In the genomic region with DNA sequence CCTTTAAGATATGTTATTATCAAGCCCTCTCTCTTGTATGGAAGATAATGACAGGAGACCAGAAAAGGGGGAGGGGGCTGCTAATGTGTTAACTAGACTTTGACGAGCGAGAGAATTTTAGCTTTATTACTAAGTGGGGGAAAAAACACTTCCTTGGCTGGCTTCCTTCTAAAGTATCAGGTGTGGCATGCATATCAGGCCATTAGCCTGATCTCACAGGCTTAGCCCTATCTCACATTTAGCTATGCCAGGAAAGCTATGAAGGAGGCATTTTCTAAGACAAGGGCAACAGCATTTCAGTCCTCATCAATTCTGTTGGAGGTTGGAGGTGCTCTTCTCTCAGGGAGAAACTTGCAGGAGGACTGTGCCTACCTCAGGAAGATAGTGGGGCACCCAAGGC, we compare ENCODE assay signal across 17 cellular contexts. TPM values are rescaled to one million over a fixed set of nuclear protein-coding genes. Genes with fewer than 3 reads are reported as not detected.
"Had no signal": no experiment of that assay in that cellular context is flagged by ENCODE, and none has a peak within 500 bp of the region (broad histone marks: within the 10 kb centered on the region; RNA-seq: fewer than 3 reads in every experiment).

No MANE protein-coding gene starts in this region.

- H3K4me3 ChIP-seq: adrenal gland, gastrocnemius medialis, left lung, pancreas, tibial nerve had no signal

- H3K4me1 ChIP-seq: adrenal gland, left lung, pancreas had no signal

- FAIRE-seq: colon, pancreas, urothelium cell line had no signal

- H3K4me3 Mint-ChIP-seq: activated CD4-positive, alpha-beta T cell treated with anti-CD3 and anti-CD28 coated beads, Interleukin-2, amount 10 ng/mL, durations not matched to agents 7 days and 5 days; activated CD8-positive, alpha-beta T cell treated with anti-CD3 and anti-CD28 coated beads, Interleukin-2, amount 10 ng/mL, durations not matched to agents 7 days and 5 days; activated naive CD4-positive, alpha-beta T cell treated with anti-CD3 and anti-CD28 coated beads, Interleukin-2, amount 50 U/mL, for 24 hours; activated T-cell treated with anti-CD3 and anti-CD28 coated beads, Interleukin-2, amount 50 U/mL, for 4 hours; naive B cell; stimulated activated effector memory CD8-positive, alpha-beta T cell treated with anti-CD3 and anti-CD28 coated beads, Interleukin-12 subunit alpha, Interleukin-12 subunit beta, amount 100 ng/mL, for 72 hours; T-helper 1 cell treated with Interleukin-12 subunit alpha and Interleukin-12 subunit beta and Interleukin-4 antibody, amounts not matched to agents 30 μg/mL and 1 μg/mL, for 36 hours had no signal

- DNase-seq: activated CD4-positive, alpha-beta T cell treated with anti-CD3 and anti-CD28 coated beads, Interleukin-2, amount 10 ng/mL, durations not matched to agents 7 days and 5 days; activated CD8-positive, alpha-beta memory T cell treated with anti-CD3 and anti-CD28 coated beads, Interleukin-2, amount 50 U/mL, for 4 hours; activated CD8-positive, alpha-beta T cell treated with anti-CD3 and anti-CD28 coated beads, Interleukin-2, amount 10 ng/mL, durations not matched to agents 7 days and 5 days; activated T-cell treated with anti-CD3 and anti-CD28 coated beads, Interleukin-2, amount 50 U/mL, for 4 hours; gastrocnemius medialis; left lung; naive B cell; pancreas; stimulated activated CD4-positive, alpha-beta T cell treated with anti-CD3 and anti-CD28 coated beads, Interleukin-4, amount 100 ng/mL, for 24 hours had no signal

- ATAC-seq: activated CD4-positive, CD25-positive, alpha-beta regulatory T cell treated with anti-CD3 and anti-CD28 coated beads, Interleukin-2, amount 50 U/mL, for 24 hours; activated CD8-positive, alpha-beta T cell treated with anti-CD3 and anti-CD28 coated beads, Interleukin-2, amount 10 ng/mL, durations not matched to agents 7 days and 5 days; activated T-cell treated with anti-CD3 and anti-CD28 coated beads, Interleukin-2, amount 50 U/mL, for 4 hours; left lung; pancreas; stimulated activated effector memory CD8-positive, alpha-beta T cell treated with anti-CD3 and anti-CD28 coated beads, Interleukin-12 subunit alpha, Interleukin-12 subunit beta, amount 100 ng/mL, for 72 hours had no signal

- H3K9me3 ChIP-seq: adrenal gland, gastrocnemius medialis, left lung, pancreas, tibial nerve had no signal

- H3K4me1 Mint-ChIP-seq: activated CD4-positive, alpha-beta T cell treated with anti-CD3 and anti-CD28 coated beads, Interleukin-2, amount 10 ng/mL, durations not matched to agents 7 days and 5 days; activated naive CD4-positive, alpha-beta T cell treated with anti-CD3 and anti-CD28 coated beads, Interleukin-2, amount 50 U/mL, for 24 hours; stimulated activated effector memory CD8-positive, alpha-beta T cell treated with anti-CD3 and anti-CD28 coated beads, Interleukin-12 subunit alpha, Interleukin-12 subunit beta, amount 100 ng/mL, for 72 hours had no signal

- H3K27ac Mint-ChIP-seq: activated CD4-positive, alpha-beta T cell treated with anti-CD3 and anti-CD28 coated beads, Interleukin-2, amount 10 ng/mL, durations not matched to agents 7 days and 5 days; activated CD8-positive, alpha-beta T cell treated with anti-CD3 and anti-CD28 coated beads, Interleukin-2, amount 10 ng/mL, durations not matched to agents 7 days and 5 days; activated naive CD4-positive, alpha-beta T cell treated with anti-CD3 and anti-CD28 coated beads, Interleukin-2, amount 50 U/mL, for 24 hours; naive B cell; stimulated activated effector memory CD8-positive, alpha-beta T cell treated with anti-CD3 and anti-CD28 coated beads, Interleukin-12 subunit alpha, Interleukin-12 subunit beta, amount 100 ng/mL, for 72 hours; T-helper 1 cell treated with Interleukin-12 subunit alpha and Interleukin-12 subunit beta and Interleukin-4 antibody, amounts not matched to agents 30 μg/mL and 1 μg/mL, for 36 hours had no signal

- H3K9me3 Mint-ChIP-seq: activated CD4-positive, alpha-beta T cell treated with anti-CD3 and anti-CD28 coated beads, Interleukin-2, amount 10 ng/mL, durations not matched to agents 7 days and 5 days; activated naive CD4-positive, alpha-beta T cell treated with anti-CD3 and anti-CD28 coated beads, Interleukin-2, amount 50 U/mL, for 24 hours; activated T-cell treated with anti-CD3 and anti-CD28 coated beads, Interleukin-2, amount 50 U/mL, for 4 hours; naive B cell; stimulated activated effector memory CD8-positive, alpha-beta T cell treated with anti-CD3 and anti-CD28 coated beads, Interleukin-12 subunit alpha, Interleukin-12 subunit beta, amount 100 ng/mL, for 72 hours; T-helper 1 cell treated with Interleukin-12 subunit alpha and Interleukin-12 subunit beta and Interleukin-4 antibody, amounts not matched to agents 30 μg/mL and 1 μg/mL, for 36 hours had no signal

- H3K27ac ChIP-seq: adrenal gland, gastrocnemius medialis, left lung, pancreas had no signal

- H3K27me3 ChIP-seq: adrenal gland, gastrocnemius medialis, left lung, pancreas, tibial nerve had no signal

- H3K36me3 Mint-ChIP-seq: activated naive CD4-positive, alpha-beta T cell treated with anti-CD3 and anti-CD28 coated beads, Interleukin-2, amount 50 U/mL, for 24 hours; naive B cell; stimulated activated effector memory CD8-positive, alpha-beta T cell treated with anti-CD3 and anti-CD28 coated beads, Interleukin-12 subunit alpha, Interleukin-12 subunit beta, amount 100 ng/mL, for 72 hours had no signal

- H3K36me3 ChIP-seq: adrenal gland, gastrocnemius medialis, left lung, pancreas, tibial nerve had no signal

RNA-seq across cellular contexts. Expression of a gene that starts 9.9 kb away (rescaled TPM):
- total RNA-seq: activated CD4-positive, alpha-beta T cell treated with anti-CD3 and anti-CD28 coated beads, Interleukin-2, amount 10 ng/mL, durations not matched to agents 7 days and 5 days; activated CD8-positive, alpha-beta T cell treated with anti-CD3 and anti-CD28 coated beads, Interleukin-2, amount 10 ng/mL, durations not matched to agents 7 days and 5 days; activated T-cell treated with anti-CD3 and anti-CD28 coated beads, Interleukin-2, amount 50 U/mL, for 4 hours had no signal
